Comparison of ENCODE assay signal across 8 cellular contexts in genomic region chr5:10441083-10441991, GRCh38. TPM values are rescaled to one million over a fixed set of nuclear protein-coding genes. Genes with fewer than 3 reads are reported as not detected.
A peak's percentile ranks its signal among the peaks of the same experiment; 100 is the strongest.
DNase-seq lines count a peak whose midpoint lies in the region; ATAC-seq and TF ChIP-seq lines count a peak whose summit lies in the region.

ROPN1L (plus strand) TSS chr5:10441879; CDS start chr5:10442168, 289 bp downstream.

- intact Hi-C loops in Right ventricle myocardium inferior (cut with DNase I): no loop called here
- intact Hi-C loops in ovary (cut with DNase I): no loop called here

- TF ChIP-seq CTCF in GM10248 (IDR thresholded peaks at IDR 0.05; ENCODE audit: control extremely low read depth, extremely low read depth, low read depth, missing control alignments): no peak
- TF ChIP-seq CTCF in ovary (IDR thresholded peaks at IDR 0.05): no peak

- peaks cover 4% of the 10 kb centered on the region for H3K9me3 Mint-ChIP-seq in activated naive CD8-positive, alpha-beta T cell treated with anti-CD3 and anti-CD28 coated beads for 36 hours

- peak; percentile 96 for DNase-seq in GM10248 (ENCODE audit: extremely low spot score)
- DNase-seq in MV-4-11 (lab: John Stamatoyannopoulos, UW): peak; percentile 82
- DNase-seq in SKM-1 treated with dmso at 0.1 percent for 144 hours (lab: John Stamatoyannopoulos, UW; ENCODE audit: unreplicated experiment): peak; percentile 83
- peak; percentile 86 for DNase-seq in activated naive CD8-positive, alpha-beta T cell treated with anti-CD3 and anti-CD28 coated beads for 36 hours
- DNase-seq in Right ventricle myocardium inferior (ENCODE audit: missing footprints): peak; percentile 93
- peak; percentile 84 to 91 (median 87) for DNase-seq in ovary

- H3K36me3 Mint-ChIP-seq in activated naive CD8-positive, alpha-beta T cell treated with anti-CD3 and anti-CD28 coated beads for 36 hours: no peaks in the 10 kb centered on the region

- H3K27me3 Mint-ChIP-seq in activated naive CD8-positive, alpha-beta T cell treated with anti-CD3 and anti-CD28 coated beads for 36 hours: peaks cover 6% of the 10 kb centered on the region

- WGBS in ovary, 3 donors: 0 to 1% (median 0%) methylated on average over 54 to 63 of the region's 63 CpGs
- WGBS in thymus: 1% methylated on average over 63 of the region's 63 CpGs

- H3K9me3 ChIP-seq in ovary (no peaks in the 10 kb centered on the region), thymus (ENCODE audit: control insufficient read depth) (no peaks in the 10 kb centered on the region)

- TF ChIP-seq POLR2A in ovary (IDR thresholded peaks at IDR 0.05): peak; percentile 54

- H3K27me3 ChIP-seq in ovary (no peaks in the 10 kb centered on the region), thymus (ENCODE audit: control insufficient read depth, insufficient read depth) (peaks cover 3% of the 10 kb centered on the region)

- H3K4me3 ChIP-seq in ovary (peak within 1 kb of the TSS; percentile 50), thymus (ENCODE audit: low read length) (peak within 1 kb of the TSS; percentile 68)

- H3K4me1 ChIP-seq in ovary (ENCODE audit: insufficient read depth) (peaks cover 2% of the 10 kb centered on the region), thymus (ENCODE audit: control insufficient read depth, insufficient read depth, low read length) (peaks cover 8% of the 10 kb centered on the region)

- ATAC-seq in HG02571 (IDR thresholded peaks at IDR 0.05; ENCODE audit: unreplicated experiment): peak; percentile 96
- ATAC-seq in Right ventricle myocardium inferior: peak; percentile 98

- TF ChIP-seq EP300 in ovary (IDR thresholded peaks at IDR 0.05): no peak

- no peak within 1 kb of the TSS for H3K27ac Mint-ChIP-seq in activated naive CD8-positive, alpha-beta T cell treated with anti-CD3 and anti-CD28 coated beads for 36 hours

- CTCF ChIA-PET in GM10248 (lab: Yijun Ruan, JAX): interaction anchor here (3.9 to 6.8 kb wide), 2 partner anchors 11 to 187 kb away, joined by 18 to 46 read pairs; no protein-coding TSS in a partner anchor

- POLR2A ChIA-PET in GM10248 (lab: Yijun Ruan, JAX): no interaction called here

- H3K36me3 ChIP-seq in ovary (no peaks in the 10 kb centered on the region), thymus (ENCODE audit: control insufficient read depth, insufficient read depth) (no peaks in the 10 kb centered on the region)

- peaks cover 27% of the 10 kb centered on the region for H3K4me1 Mint-ChIP-seq in activated naive CD8-positive, alpha-beta T cell treated with anti-CD3 and anti-CD28 coated beads for 36 hours

- H3K4me3 Mint-ChIP-seq in activated naive CD8-positive, alpha-beta T cell treated with anti-CD3 and anti-CD28 coated beads for 36 hours: peak within 1 kb of the TSS; percentile 74

- H3K27ac ChIP-seq in ovary: peak within 1 kb of the TSS; percentile 1 to 66
- H3K27ac ChIP-seq in thymus (ENCODE audit: low read depth): no peak within 1 kb of the TSS

RNA-seq across cellular contexts. Expression of gene ROPN1L, which starts in this region (rescaled TPM):
- not detected for total RNA-seq in activated naive CD8-positive, alpha-beta T cell treated with anti-CD3 and anti-CD28 coated beads for 36 hours
- not detected for total RNA-seq in Right ventricle myocardium inferior
- total RNA-seq in ovary: 10 to 100 TPM in 1 of 7 donors, 1 to 10 TPM in 4, not detected in 2; 1.2 to 51.9 (median 3.0) TPM
- polyA plus RNA-seq in ovary: under 1 TPM in 1 of 2 donors, not detected in 1; 0.30 TPM
- 0.68 TPM for polyA plus RNA-seq in thymus

Comparison
In these comparisons a context has a peak if more than half of its experiments do, and no peak if none do; other contexts are left out.
1. Peak in DNase-seq in activated naive CD8-positive, alpha-beta T cell treated with anti-CD3 and anti-CD28 coated beads for 36 hours; RNA of the gene not detected or under 1 TPM.
2. Peak in DNase-seq and ATAC-seq in Right ventricle myocardium inferior; RNA of the gene not detected or under 1 TPM.